In genomic region chr4:3366893-3367775, GRCh38 we compare ENCODE assay signal across 1 cellular context.
TF ChIP-seq lines count a peak whose summit lies in the region.

No MANE protein-coding gene starts in this region.

TF ChIP-seq in SK-N-SH treated with all-trans-retinoic acid at 6 μM for 48 hours, 23 proteins besides CTCF, POLR2A, EP300 and RAD21 (continued from another document):
- TF ChIP-seq, protein P1, sequence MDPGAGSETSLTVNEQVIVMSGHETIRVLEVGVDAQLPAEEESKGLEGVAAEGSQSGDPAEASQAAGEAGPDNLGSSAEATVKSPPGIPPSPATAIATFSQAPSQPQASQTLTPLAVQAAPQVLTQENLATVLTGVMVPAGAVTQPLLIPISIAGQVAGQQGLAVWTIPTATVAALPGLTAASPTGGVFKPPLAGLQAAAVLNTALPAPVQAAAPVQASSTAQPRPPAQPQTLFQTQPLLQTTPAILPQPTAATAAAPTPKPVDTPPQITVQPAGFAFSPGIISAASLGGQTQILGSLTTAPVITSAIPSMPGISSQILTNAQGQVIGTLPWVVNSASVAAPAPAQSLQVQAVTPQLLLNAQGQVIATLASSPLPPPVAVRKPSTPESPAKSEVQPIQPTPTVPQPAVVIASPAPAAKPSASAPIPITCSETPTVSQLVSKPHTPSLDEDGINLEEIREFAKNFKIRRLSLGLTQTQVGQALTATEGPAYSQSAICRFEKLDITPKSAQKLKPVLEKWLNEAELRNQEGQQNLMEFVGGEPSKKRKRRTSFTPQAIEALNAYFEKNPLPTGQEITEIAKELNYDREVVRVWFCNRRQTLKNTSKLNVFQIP (CRISPR knock-in tag; IDR thresholded peaks at IDR 0.05; ENCODE audit: borderline replicate concordance, low read depth): no peak
- no peak for TF ChIP-seq SNAI2 (CRISPR knock-in tag; IDR thresholded peaks at IDR 0.05)
- no peak for TF ChIP-seq TOX (CRISPR knock-in tag; IDR thresholded peaks at IDR 0.05; ENCODE audit: borderline replicate concordance)
- TF ChIP-seq ESRRG (CRISPR knock-in tag; IDR thresholded peaks at IDR 0.05): no peak
- no peak for TF ChIP-seq ZNF565 (CRISPR knock-in tag; conservative IDR thresholded peaks at IDR 0.05; ENCODE audit: low read depth)
- no peak for TF ChIP-seq PATZ1 (CRISPR knock-in tag; IDR thresholded peaks at IDR 0.05; ENCODE audit: borderline replicate concordance)
- TF ChIP-seq ZC3H10 (CRISPR knock-in tag; IDR thresholded peaks at IDR 0.05): no peak
- TF ChIP-seq ZFP30 (CRISPR knock-in tag; IDR thresholded peaks at IDR 0.05): no peak
- no peak for TF ChIP-seq BACH2 (CRISPR knock-in tag; IDR thresholded peaks at IDR 0.05; ENCODE audit: borderline replicate concordance)
- TF ChIP-seq GLIS3 (CRISPR knock-in tag; IDR thresholded peaks at IDR 0.05): no peak
- TF ChIP-seq PPARA (CRISPR knock-in tag; IDR thresholded peaks at IDR 0.05; ENCODE audit: borderline replicate concordance): no peak
- TF ChIP-seq OSR1 (CRISPR knock-in tag; IDR thresholded peaks at IDR 0.05): no peak
